In the genomic region with DNA sequence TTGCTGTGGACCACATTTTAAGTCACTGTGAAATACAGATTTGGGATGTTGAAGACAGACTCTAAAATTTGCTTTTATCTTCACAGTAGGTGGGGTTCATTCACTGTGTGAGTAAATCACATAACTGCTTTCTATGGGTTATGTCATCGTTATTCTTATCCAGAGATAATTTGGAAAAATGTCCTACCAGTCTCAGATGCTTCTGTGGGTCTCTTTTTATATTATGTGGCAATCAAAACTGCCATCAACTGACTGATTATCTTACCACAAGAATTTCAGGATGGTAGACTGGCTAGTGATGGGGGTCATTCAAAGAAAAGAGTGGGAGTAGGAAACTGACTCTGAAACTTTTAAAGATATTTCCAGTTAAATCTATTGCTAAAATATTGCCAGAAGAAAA, we compare ENCODE assay signal across 18 cellular contexts. TPM values are rescaled to one million over a fixed set of nuclear protein-coding genes. Genes with fewer than 3 reads are reported as not detected.
DNase-seq lines count a peak whose midpoint lies in the region; ATAC-seq and TF ChIP-seq lines count a peak whose summit lies in the region.
"Had no signal": no experiment of that assay in that cellular context is flagged by ENCODE, and none has a peak within 500 bp of the region (broad histone marks: within the 10 kb centered on the region; RNA-seq: fewer than 3 reads in every experiment).

No MANE protein-coding gene starts in this region.

- H3K9me3 ChIP-seq in CD8-positive, alpha-beta memory T cell (ENCODE audit: low read length) = no peaks in the 10 kb centered on the region
- H3K9me3 ChIP-seq in aorta (ENCODE audit: control insufficient read depth, low read length) (no peaks in the 10 kb centered on the region), tibial artery (no peaks in the 10 kb centered on the region), lower lobe of right lung (no peaks in the 10 kb centered on the region)
- H3K9me3 ChIP-seq: esophagus squamous epithelium, heart left ventricle, prostate gland had no signal

- H3K4me1 Mint-ChIP-seq in CD8-positive, alpha-beta memory T cell = peaks cover 37 to 51% (median 47%) of the 10 kb centered on the region in 3 donors
- peaks cover 26% of the 10 kb centered on the region for H3K4me1 Mint-ChIP-seq in activated T-helper 2 cell treated with anti-CD3 and anti-CD28 coated beads, Interferon-gamma antibody, Interleukin-2, Interleukin-4, amounts not matched to agents 10 μg/mL and 5 μg/mL and 100 μg/mL, durations not matched to agents 14 hours and 24 hours and 36 hours (ENCODE audit: low read depth)

- H3K27me3 ChIP-seq in CD8-positive, alpha-beta memory T cell (ENCODE audit: insufficient read depth, low read length, poor library complexity, severe bottlenecking) = no peaks in the 10 kb centered on the region
- no peaks in the 10 kb centered on the region for H3K27me3 ChIP-seq in aorta (ENCODE audit: control insufficient read depth in 1 of 2, insufficient read depth in 2 of 2, low read length in 1 of 2)
- no peaks in the 10 kb centered on the region for H3K27me3 ChIP-seq in tibial artery
- no peaks in the 10 kb centered on the region for H3K27me3 ChIP-seq in lower lobe of right lung (ENCODE audit: low read depth)
- H3K27me3 ChIP-seq: esophagus squamous epithelium, heart left ventricle had no signal

- TF ChIP-seq CTCF in AG09309 (IDR thresholded peaks at IDR 0.05; ENCODE audit: control insufficient read depth, insufficient read depth, low read depth, low read length, missing control alignments) (no peak), tibial artery (IDR thresholded peaks at IDR 0.05) (no peak), lower lobe of right lung (IDR thresholded peaks at IDR 0.05) (no peak)

- DNase-seq in AG09309 (ENCODE audit: low read depth) (peak; percentile 17), kidney glomerular epithelial cell (lab: John Stamatoyannopoulos, UW) (peak; percentile 41), aorta (no peak), tibial artery (no peak), lower lobe of right lung (no peak)
- DNase-seq in CD8-positive, alpha-beta memory T cell = no peak
- DNase-seq in activated T-helper 2 cell treated with anti-CD3 and anti-CD28 coated beads, Interferon-gamma antibody, Interleukin-2, Interleukin-4, amounts not matched to agents 10 μg/mL and 5 μg/mL and 100 μg/mL, durations not matched to agents 14 hours and 24 hours and 36 hours (ENCODE audit: low spot score) = no peak
- DNase-seq: activated CD4-positive, alpha-beta T cell treated with anti-CD3 and anti-CD28 coated beads, Interleukin-2, amount 10 ng/mL, durations not matched to agents 7 days and 5 days; AML-193; esophagus squamous epithelium; GF-D8; heart left ventricle; NCI-H1436 treated with DMSO at 0.1 percent for 48 hours; NCI-H2171; nephron progenitor cell; stimulated activated CD4-positive, alpha-beta T cell treated with anti-CD3 and anti-CD28 coated beads, Interleukin-4, amount 100 ng/mL, for 24 hours had no signal

- H3K4me3 ChIP-seq in AG09309 (ENCODE audit: control insufficient read depth, low read depth, low read length) = no peak overlapping the region
- no peak overlapping the region for H3K4me3 ChIP-seq in CD8-positive, alpha-beta memory T cell (ENCODE audit: low read length)
- H3K4me3 ChIP-seq in aorta (ENCODE audit: low read length in 2 of 2) = no peak overlapping the region
- H3K4me3 ChIP-seq in tibial artery = no peak overlapping the region
- no peak overlapping the region for H3K4me3 ChIP-seq in lower lobe of right lung
- H3K4me3 ChIP-seq: esophagus squamous epithelium, heart left ventricle, prostate gland had no signal

- intact Hi-C loops in activated T-helper 2 cell treated with anti-CD3 and anti-CD28 coated beads, Interferon-gamma antibody, Interleukin-2, Interleukin-4, amounts not matched to agents 10 μg/mL and 5 μg/mL and 100 μg/mL, durations not matched to agents 14 hours and 24 hours and 36 hours (cut with micrococcal nuclease) = no loop called here
- intact Hi-C loops in aorta (cut with DNase I) = no loop called here
- intact Hi-C loops in tibial artery (cut with DNase I; ENCODE audit: low total_unique reads) = no loop called here
- intact Hi-C loops in lower lobe of right lung (cut with DNase I) = no loop called here

- no peaks in the 10 kb centered on the region for H3K27me3 Mint-ChIP-seq in CD8-positive, alpha-beta memory T cell
- H3K27me3 Mint-ChIP-seq in activated T-helper 2 cell treated with anti-CD3 and anti-CD28 coated beads, Interferon-gamma antibody, Interleukin-2, Interleukin-4, amounts not matched to agents 10 μg/mL and 5 μg/mL and 100 μg/mL, durations not matched to agents 14 hours and 24 hours and 36 hours (ENCODE audit: low read depth) = no peaks in the 10 kb centered on the region
- H3K27me3 Mint-ChIP-seq: activated CD4-positive, alpha-beta T cell treated with anti-CD3 and anti-CD28 coated beads, Interleukin-2, amount 10 ng/mL, durations not matched to agents 7 days and 5 days had no signal

- peak overlapping the region in 5 of 7 donors; percentile 13 to 47 (median 42) for H3K4me3 Mint-ChIP-seq in CD8-positive, alpha-beta memory T cell
- H3K4me3 Mint-ChIP-seq in activated T-helper 2 cell treated with anti-CD3 and anti-CD28 coated beads, Interferon-gamma antibody, Interleukin-2, Interleukin-4, amounts not matched to agents 10 μg/mL and 5 μg/mL and 100 μg/mL, durations not matched to agents 14 hours and 24 hours and 36 hours (ENCODE audit: low read depth) = peak overlapping the region; percentile 30
- H3K4me3 Mint-ChIP-seq: activated CD4-positive, alpha-beta T cell treated with anti-CD3 and anti-CD28 coated beads, Interleukin-2, amount 10 ng/mL, durations not matched to agents 7 days and 5 days; nephron progenitor cell had no signal

- CTCF ChIA-PET in CD8-positive, alpha-beta memory T cell (lab: Charles Lee) = no interaction called here

- ATAC-seq in aorta (ENCODE audit: low FRiP score) = no peak
- no peak for ATAC-seq in GM19463 (IDR thresholded peaks at IDR 0.05; ENCODE audit: unreplicated experiment)
- no peak for ATAC-seq in lower lobe of right lung
- ATAC-seq: heart left ventricle had no signal

- no peak overlapping the region for H3K27ac ChIP-seq in CD8-positive, alpha-beta memory T cell (ENCODE audit: low read depth, low read length)
- H3K27ac ChIP-seq in aorta (ENCODE audit: low read depth in 1 of 2, low read length in 2 of 2) (no peak overlapping the region), tibial artery (no peak overlapping the region), lower lobe of right lung (no peak overlapping the region)
- H3K27ac ChIP-seq: heart left ventricle, prostate gland had no signal

- no peaks in the 10 kb centered on the region for H3K9me3 Mint-ChIP-seq in CD8-positive, alpha-beta memory T cell
- H3K9me3 Mint-ChIP-seq in activated T-helper 2 cell treated with anti-CD3 and anti-CD28 coated beads, Interferon-gamma antibody, Interleukin-2, Interleukin-4, amounts not matched to agents 10 μg/mL and 5 μg/mL and 100 μg/mL, durations not matched to agents 14 hours and 24 hours and 36 hours = no peaks in the 10 kb centered on the region
- H3K9me3 Mint-ChIP-seq: activated CD4-positive, alpha-beta T cell treated with anti-CD3 and anti-CD28 coated beads, Interleukin-2, amount 10 ng/mL, durations not matched to agents 7 days and 5 days; nephron progenitor cell had no signal

- peaks cover 24% of the 10 kb centered on the region for H3K4me1 ChIP-seq in CD8-positive, alpha-beta memory T cell (ENCODE audit: insufficient read depth, low read length)
- H3K4me1 ChIP-seq in aorta (ENCODE audit: control insufficient read depth in 1 of 2, insufficient read depth in 2 of 2, low read length in 2 of 2) (peaks cover 0 to 5% of the 10 kb centered on the region in 2 donors), tibial artery (peaks cover 0 to 57% (median 34%) of the 10 kb centered on the region in 4 donors), lower lobe of right lung (peaks cover 56% of the 10 kb centered on the region)

- peaks cover 0 to 49% (median 16%) of the 10 kb centered on the region in 3 donors for H3K36me3 Mint-ChIP-seq in CD8-positive, alpha-beta memory T cell
- peaks cover 40% of the 10 kb centered on the region for H3K36me3 Mint-ChIP-seq in activated T-helper 2 cell treated with anti-CD3 and anti-CD28 coated beads, Interferon-gamma antibody, Interleukin-2, Interleukin-4, amounts not matched to agents 10 μg/mL and 5 μg/mL and 100 μg/mL, durations not matched to agents 14 hours and 24 hours and 36 hours (ENCODE audit: low read depth)

- peak overlapping the region in 4 of 8 donors; percentile 17 to 60 (median 40) for H3K27ac Mint-ChIP-seq in CD8-positive, alpha-beta memory T cell
- no peak overlapping the region for H3K27ac Mint-ChIP-seq in activated T-helper 2 cell treated with anti-CD3 and anti-CD28 coated beads, Interferon-gamma antibody, Interleukin-2, Interleukin-4, amounts not matched to agents 10 μg/mL and 5 μg/mL and 100 μg/mL, durations not matched to agents 14 hours and 24 hours and 36 hours
- H3K27ac Mint-ChIP-seq: activated CD4-positive, alpha-beta T cell treated with anti-CD3 and anti-CD28 coated beads, Interleukin-2, amount 10 ng/mL, durations not matched to agents 7 days and 5 days; nephron progenitor cell had no signal

- WGBS in aorta, 2 donors = 61 to 64% methylated on average over 1 of the region's 1 CpG

- peaks cover 5% of the 10 kb centered on the region for H3K36me3 ChIP-seq in CD8-positive, alpha-beta memory T cell (ENCODE audit: insufficient read depth, low read length)
- H3K36me3 ChIP-seq in aorta (ENCODE audit: control insufficient read depth in 1 of 2, insufficient read depth in 2 of 2, low read length in 1 of 2) (no peaks in the 10 kb centered on the region), tibial artery (peaks cover 3 to 16% (median 3%) of the 10 kb centered on the region in 3 donors), lower lobe of right lung (peaks cover 36% of the 10 kb centered on the region)
- H3K36me3 ChIP-seq: prostate gland had no signal

- POLR2A ChIA-PET in CD8-positive, alpha-beta memory T cell (lab: Charles Lee) = no interaction called here

RNA-seq across cellular contexts. Expression of a gene that starts 3.1 kb away (rescaled TPM):
- total RNA-seq in CD8-positive, alpha-beta memory T cell = 10 to 100 TPM; 84.5 to 89.4 TPM
- 28.5 TPM for polyA plus RNA-seq in CD8-positive, alpha-beta memory T cell
- 109 and 117 TPM in 2 replicates for total RNA-seq in activated T-helper 2 cell treated with anti-CD3 and anti-CD28 coated beads, Interferon-gamma antibody, Interleukin-2, Interleukin-4, amounts not matched to agents 10 μg/mL and 5 μg/mL and 100 μg/mL, durations not matched to agents 14 hours and 24 hours and 36 hours
- total RNA-seq in aorta (10 to 100 TPM; 71.0 to 74.3 TPM), lower lobe of right lung (105 TPM)
- 10 to 100 TPM; 24.0 to 27.2 TPM for polyA plus RNA-seq in aorta

Comparison
In these comparisons a context has a peak if more than half of its experiments do, and no peak if none do; other contexts are left out.
1. DNase-seq: peak in AG09309 (single experiment) and kidney glomerular epithelial cell (single experiment); none in CD8-positive, alpha-beta memory T cell (0 of 5), activated T-helper 2 cell treated with anti-CD3 and anti-CD28 coated beads, Interferon-gamma antibody, Interleukin-2, Interleukin-4, amounts not matched to agents 10 μg/mL and 5 μg/mL and 100 μg/mL, durations not matched to agents 14 hours and 24 hours and 36 hours (single experiment), aorta (0 of 2), tibial artery (0 of 2) and lower lobe of right lung (single experiment).